In genomic region chr9:127801955-127802575, GRCh38 we compare ENCODE assay signal across 1 cellular context.
A peak's percentile ranks its signal among the peaks of the same experiment; 100 is the strongest.
TF ChIP-seq lines count a peak whose summit lies in the region.

No MANE protein-coding gene starts in this region.

TF ChIP-seq in H1, 55 proteins besides CTCF, POLR2A, EP300 and RAD21 (continued from another document):
- 0 out of 2 replicates have a peak, but pooled peaks have one; percentile 51 for TF ChIP-seq MAX (IDR thresholded peaks at IDR 0.05)
- peak; percentile 13; the same call in 1 of the 2 replicates for TF ChIP-seq MAFK (IDR thresholded peaks at IDR 0.05; ENCODE audit: low read depth, low read length)
- TF ChIP-seq TEAD4 (IDR thresholded peaks at IDR 0.05; ENCODE audit: low read depth, low read length), result no peak
- peak; percentile 91 for TF ChIP-seq SAP30 (IDR thresholded peaks at IDR 0.05; ENCODE audit: insufficient read depth, insufficient replicate concordance, low read length)
